Comparison of ENCODE assay signal across 1 cellular context in genomic region chr5:114838937-114839336, GRCh38.
TF ChIP-seq lines count a peak whose summit lies in the region.

No MANE protein-coding gene starts in this region.

TF ChIP-seq in GM23338, 12 proteins besides CTCF, POLR2A, EP300 and RAD21 (continued from another document):
- TF ChIP-seq REST (IDR thresholded peaks at IDR 0.05; ENCODE audit: unreplicated experiment) (no peak), STAT1 (IDR thresholded peaks at IDR 0.05; ENCODE audit: unreplicated experiment) (no peak), EZH2phosphoT487 (IDR thresholded peaks at IDR 0.05; ENCODE audit: unreplicated experiment) (no peak), NANOG (IDR thresholded peaks at IDR 0.05; ENCODE audit: borderline replicate concordance) (no peak), ZNF331 (CRISPR knock-in tag; IDR thresholded peaks at IDR 0.05; ENCODE audit: low read depth) (no peak), ETS1 (IDR thresholded peaks at IDR 0.05) (no peak), ZNF462 (CRISPR knock-in tag; IDR thresholded peaks at IDR 0.05) (no peak), CREB1 (CRISPR knock-in tag; IDR thresholded peaks at IDR 0.05; ENCODE audit: low read depth) (no peak), ZNF114 (CRISPR knock-in tag; IDR thresholded peaks at IDR 0.05) (no peak), JUNB (IDR thresholded peaks at IDR 0.05; ENCODE audit: unreplicated experiment) (no peak), POLR2AphosphoS5 (IDR thresholded peaks at IDR 0.05; ENCODE audit: low read depth) (no peak)
